Comparison of ENCODE assay signal across 9 cellular contexts in genomic region chr16:4372315-4372577, GRCh38. TPM values are rescaled to one million over a fixed set of nuclear protein-coding genes. Genes with fewer than 3 reads are reported as not detected.
A peak's percentile ranks its signal among the peaks of the same experiment; 100 is the strongest.
DNase-seq lines count a peak whose midpoint lies in the region; ATAC-seq and TF ChIP-seq lines count a peak whose summit lies in the region.
"Had no signal": no experiment of that assay in that cellular context is flagged by ENCODE, and none has a peak within 500 bp of the region (broad histone marks: within the 10 kb centered on the region; RNA-seq: fewer than 3 reads in every experiment).

No MANE protein-coding gene starts in this region.

- ATAC-seq in T-helper 17 cell (peak; percentile 6), GM21619 (IDR thresholded peaks at IDR 0.05; ENCODE audit: unreplicated experiment) (no peak), HG03469 (IDR thresholded peaks at IDR 0.05; ENCODE audit: unreplicated experiment) (no peak)

- no peaks in the 10 kb centered on the region for H3K27me3 Mint-ChIP-seq in T-helper 17 cell

- H3K4me2 ChIP-seq in MM.1S (ENCODE audit: low read depth, low read length) = no peak overlapping the region

- no peak for TF ChIP-seq CTCF in GM06990 (IDR thresholded peaks at IDR 0.05; ENCODE audit: insufficient read depth, low read length, poor library complexity, severe bottlenecking)
- no peak for TF ChIP-seq CTCF in fibroblast of the aortic adventitia (IDR thresholded peaks at IDR 0.05; ENCODE audit: insufficient read depth, low read length)
- TF ChIP-seq CTCF in retinal pigment epithelial cell (conservative IDR thresholded peaks at IDR 0.05; ENCODE audit: low read depth, low read length) = no peak
- no peak for TF ChIP-seq CTCF in MM.1S (IDR thresholded peaks at IDR 0.05; ENCODE audit: low read length)

- DNase-seq in GM06990 (ENCODE audit: extremely low read depth, insufficient read length) (no peak), T-helper 17 cell (no peak), fibroblast of the aortic adventitia (ENCODE audit: low read depth) (no peak), retinal pigment epithelial cell (ENCODE audit: low read depth) (no peak), MM.1S (no peak), HUDEP-2 (lab: John Stamatoyannopoulos, UW; ENCODE audit: unreplicated experiment in 76 of 76) (no peak)
- DNase-seq: foreskin melanocyte had no signal

- peaks cover under 1% of the 10 kb centered on the region for H3K36me3 ChIP-seq in GM06990 (ENCODE audit: control insufficient read depth, insufficient read depth, low read length)
- no peaks in the 10 kb centered on the region for H3K36me3 ChIP-seq in MM.1S (replicated peaks; ENCODE audit: insufficient read depth, low read length)

- H3K4me3 ChIP-seq in GM06990 (replicated peaks; ENCODE audit: low read depth, low read length) (peak overlapping the region; percentile 28; the same call in 1 of the 2 replicates), fibroblast of the aortic adventitia (ENCODE audit: low read depth, low read length) (peak overlapping the region; percentile 97), retinal pigment epithelial cell (ENCODE audit: low read length) (peak overlapping the region; percentile 84), MM.1S (ENCODE audit: low read length) (no peak overlapping the region)

- H3K9ac ChIP-seq in MM.1S (ENCODE audit: low read length) = no peak overlapping the region

- H3K27me3 ChIP-seq in GM06990 (replicated peaks; ENCODE audit: control insufficient read depth, insufficient read depth, low read length) (no peaks in the 10 kb centered on the region; the same call in 1 of the 2 replicates), MM.1S (replicated peaks; ENCODE audit: insufficient read depth, low read length) (no peaks in the 10 kb centered on the region)

- no peaks in the 10 kb centered on the region for H3K4me1 ChIP-seq in MM.1S (ENCODE audit: low read length)

- H3K9me3 ChIP-seq in T-helper 17 cell (ENCODE audit: control insufficient read depth, low read length, poor library complexity, severe bottlenecking) (no peaks in the 10 kb centered on the region), MM.1S (replicated peaks; ENCODE audit: insufficient read depth, low read length) (no peaks in the 10 kb centered on the region)

- H3K9me2 ChIP-seq in MM.1S (replicated peaks; ENCODE audit: insufficient read depth, low read length) = no peaks in the 10 kb centered on the region

- H4K20me1 ChIP-seq in MM.1S (ENCODE audit: insufficient read depth, low read length) = no peaks in the 10 kb centered on the region

- H3K36me3 Mint-ChIP-seq in T-helper 17 cell (ENCODE audit: low read depth) = no peaks in the 10 kb centered on the region

- peaks cover 12% of the 10 kb centered on the region for H3K79me2 ChIP-seq in MM.1S (ENCODE audit: low read length)

- H2AFZ ChIP-seq in MM.1S (ENCODE audit: low read length) = no peak overlapping the region

- H3K27ac Mint-ChIP-seq in T-helper 17 cell = peak overlapping the region; percentile 84

- peaks cover 32% of the 10 kb centered on the region for H3K4me1 Mint-ChIP-seq in T-helper 17 cell

- no peak overlapping the region for H3K27ac ChIP-seq in MM.1S (ENCODE audit: low read length)

- no peaks in the 10 kb centered on the region for H3F3A ChIP-seq in MM.1S (ENCODE audit: insufficient read depth, low read length)

- peak overlapping the region; percentile 82 for H3K4me3 Mint-ChIP-seq in T-helper 17 cell

RNA-seq across cellular contexts. Expression of gene VASN, which starts 0.6 kb away (rescaled TPM):
- under 1 TPM; 0.55 to 0.57 TPM for total RNA-seq in T-helper 17 cell
- total RNA-seq in fibroblast of the aortic adventitia (ENCODE audit: low replicate concordance) = 130 and 136 TPM in 2 replicates

RNA-seq across cellular contexts. Expression of gene PAM16, which starts 21.1 kb away (rescaled TPM):
- total RNA-seq in T-helper 17 cell = 10 to 100 TPM; 32.3 to 41.4 TPM
- 5.0 and 20.2 TPM in 2 replicates for total RNA-seq in fibroblast of the aortic adventitia (ENCODE audit: low replicate concordance)

RNA-seq across cellular contexts. Expression of gene CORO7, which starts 44.1 kb away (rescaled TPM):
- total RNA-seq in T-helper 17 cell (100 to 1,000 TPM; 733 to 757 TPM), fibroblast of the aortic adventitia (ENCODE audit: low replicate concordance) (16.7 and 26.7 TPM in 2 replicates)

RNA-seq across cellular contexts. Expression of gene DNAJA3, which starts 53.4 kb away (rescaled TPM):
- total RNA-seq in T-helper 17 cell (10 to 100 TPM; 27.9 to 29.7 TPM), fibroblast of the aortic adventitia (ENCODE audit: low replicate concordance) (33.3 and 44.0 TPM in 2 replicates)

RNA-seq across cellular contexts. Expression of gene GLIS2, which starts 56.4 kb away (rescaled TPM):
- total RNA-seq in T-helper 17 cell (under 1 TPM; 0.10 to 0.29 TPM), fibroblast of the aortic adventitia (ENCODE audit: low replicate concordance) (3.3 and 6.6 TPM in 2 replicates)

Comparison
In these comparisons a context has a peak if more than half of its experiments do, and no peak if none do; other contexts are left out.
1. RNA of gene VASN, which starts 0.6 kb away (total RNA-seq): 130 to 136 TPM in fibroblast of the aortic adventitia; 0.55 to 0.57 TPM in T-helper 17 cell; every median in the first group is over 10 times any median in the second.
2. RNA of gene CORO7, which starts 44.1 kb away (total RNA-seq): 733 to 757 TPM in T-helper 17 cell; 16.7 to 26.7 TPM in fibroblast of the aortic adventitia; every median in the first group is over 10 times any median in the second.